ENCODE assay signal across 11 cellular contexts in the genomic region with DNA sequence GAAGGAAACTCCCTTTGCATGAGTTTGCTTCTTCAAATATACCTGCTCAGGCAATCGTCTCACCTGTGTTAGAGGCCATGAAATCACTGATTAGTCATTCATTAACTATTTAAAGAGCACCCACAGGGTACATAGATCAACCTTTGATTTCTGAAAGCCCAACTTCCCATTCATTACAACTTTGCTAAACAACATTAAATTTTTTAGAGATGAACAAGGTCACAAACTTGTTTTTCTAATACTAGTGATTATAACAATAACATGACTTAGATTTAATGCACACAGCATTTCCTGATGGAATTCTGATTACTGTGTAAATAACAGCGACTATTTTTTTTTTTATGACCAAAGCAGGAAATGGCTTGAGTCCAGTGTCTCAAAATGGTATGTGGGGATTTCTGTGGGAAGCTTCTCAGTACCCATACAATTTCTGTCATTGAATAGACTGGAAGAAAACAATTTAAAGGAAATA. TPM values are rescaled to one million over a fixed set of nuclear protein-coding genes. Genes with fewer than 3 reads are reported as not detected.
A peak's percentile ranks its signal among the peaks of the same experiment; 100 is the strongest.
DNase-seq lines count a peak whose midpoint lies in the region; ATAC-seq, FAIRE-seq and TF ChIP-seq lines count a peak whose summit lies in the region.
"Had no signal": no experiment of that assay in that cellular context is flagged by ENCODE, and none has a peak within 500 bp of the region (broad histone marks: within the 10 kb centered on the region; RNA-seq: fewer than 3 reads in every experiment).

No MANE protein-coding gene starts in this region.

- TF ChIP-seq CTCF in heart left ventricle (IDR thresholded peaks at IDR 0.05) (no peak), right atrium auricular region (IDR thresholded peaks at IDR 0.05) (no peak), breast epithelium (IDR thresholded peaks at IDR 0.05) (no peak), HepG2 (CRISPR knock-in tag; IDR thresholded peaks at IDR 0.05) (no peak)

- in situ Hi-C loops in HepG2 (cut with HindIII; ENCODE audit: extremely low pct_ligation_motif_present, low pct_unique_long_range_greater_than_20kb): no loop called here

- no peaks in the 10 kb centered on the region for H4K20me1 ChIP-seq in HepG2 (ENCODE audit: insufficient read depth, low read length)

- CTCF ChIA-PET in HepG2 (lab: Yijun Ruan, JAX; ENCODE audit: low intra/inter-chr PET ratio, low total read pairs): no interaction called here

- ATAC-seq in heart left ventricle: peak in 1 of 4 donors; percentile 35
- ATAC-seq in HepG2: peak; percentile 60
- no peak for ATAC-seq in HG03175 (IDR thresholded peaks at IDR 0.05; ENCODE audit: unreplicated experiment)

- no peaks in the 10 kb centered on the region for H3K79me2 ChIP-seq in HepG2 (ENCODE audit: insufficient read depth, low read length)

- H3K4me2 ChIP-seq in HepG2 (ENCODE audit: low read depth, low read length): peak overlapping the region; percentile 67

- 38 to 51% (median 42%) methylated on average over 2 of the region's 2 CpGs for WGBS in heart left ventricle, 4 donors
- 0% methylated on average over 2 of the region's 2 CpGs for WGBS in HepG2 (ENCODE audit: low lambda C conversion rate)
- 29% methylated on average over 2 of the region's 2 CpGs for WGBS in urinary bladder

- intact Hi-C loops in heart left ventricle (cut with DNase I): loop anchor here in 3 of 10 donors (10.0 kb wide), 4 partner anchors 146 to 636 kb away; partner anchors contain the start of genes DDHD1 (in 1 of the 3), FERMT2 (in 1 of the 3), GPR137C (in 1 of the 3) and NID2 (in 1 of the 3)
- intact Hi-C loops in breast epithelium (cut with DNase I; ENCODE audit: low total_unique reads): loop anchor here (10.0 kb wide), 1 partner anchor 146 kb away; the partner anchor contains the start of genes GPR137C and TXNDC16
- intact Hi-C loops in HepG2 (cut with micrococcal nuclease; ENCODE audit: unreplicated experiment): no loop called here

- DNase-seq in heart left ventricle (no peak), right atrium auricular region (ENCODE audit: low spot score) (no peak), breast epithelium (ENCODE audit: low spot score in 2 of 2) (no peak), HepG2 (ENCODE audit: low spot score) (peak; percentile 68), HTR-8/SVneo (ENCODE audit: insufficient read length, low spot score) (no peak), activated gamma-delta T cell treated with Interleukin-2 at 50 U/mL for 16 hours (no peak)
- DNase-seq: GDM1, NCI-H1930 had no signal

- no peak overlapping the region; the same call in 1 of the 2 replicates for H3K9ac ChIP-seq in HepG2 (ENCODE audit: insufficient read depth, low read depth, low read length)

- TF ChIP-seq POLR2A in heart left ventricle (IDR thresholded peaks at IDR 0.05) (no peak), breast epithelium (IDR thresholded peaks at IDR 0.05) (no peak), HepG2 (IDR thresholded peaks at IDR 0.05; ENCODE audit: insufficient read depth in 1 of 2, low read depth in 2 of 2, low read length in 2 of 2) (no peak)

- peak; percentile 76 for FAIRE-seq in HepG2 (lab: Jason Lieb, UNC)
- no peak for FAIRE-seq in HTR-8/SVneo (lab: Jason Lieb, UNC)

- H3K36me3 ChIP-seq in heart left ventricle: no peaks in the 10 kb centered on the region
- H3K36me3 ChIP-seq in right atrium auricular region: no peaks in the 10 kb centered on the region
- H3K36me3 ChIP-seq in breast epithelium: no peaks in the 10 kb centered on the region
- H3K36me3 ChIP-seq in HepG2 (replicated peaks in 1 of 2; ENCODE audit: control insufficient read depth in 1 of 2, insufficient read depth in 2 of 2, low read length in 2 of 2): no peaks in the 10 kb centered on the region
- no peaks in the 10 kb centered on the region for H3K36me3 ChIP-seq in urinary bladder (ENCODE audit: insufficient read depth)
- H3K36me3 ChIP-seq: cardiac muscle cell had no signal

- H3K27me3 ChIP-seq in heart left ventricle (no peaks in the 10 kb centered on the region), right atrium auricular region (no peaks in the 10 kb centered on the region), breast epithelium (no peaks in the 10 kb centered on the region), HepG2 (ENCODE audit: control insufficient read depth in 1 of 2, insufficient read depth in 2 of 2, low read length in 2 of 2) (no peaks in the 10 kb centered on the region)
- H3K27me3 ChIP-seq: cardiac muscle cell had no signal

- H3K9me3 ChIP-seq in heart left ventricle: no peaks in the 10 kb centered on the region
- H3K9me3 ChIP-seq in right atrium auricular region: no peaks in the 10 kb centered on the region
- no peaks in the 10 kb centered on the region for H3K9me3 ChIP-seq in breast epithelium
- H3K9me3 ChIP-seq in HepG2 (ENCODE audit: low read length): no peaks in the 10 kb centered on the region

- POLR2A ChIA-PET in HepG2 (lab: Yijun Ruan, JAX): no interaction called here

- H2AFZ ChIP-seq in HepG2 (ENCODE audit: low read length): no peak overlapping the region

- H3K27ac ChIP-seq in heart left ventricle (peak overlapping the region in 8 of 12 donors; percentile 4 to 62 (median 41)), right atrium auricular region (peak overlapping the region in 1 of 2 donors; percentile 1), breast epithelium (peak overlapping the region; percentile 64 to 78), HepG2 (ENCODE audit: extremely low read length, insufficient read depth, low read length) (peak overlapping the region; percentile 67), urinary bladder (ENCODE audit: low read depth) (peak overlapping the region; percentile 10)
- H3K27ac ChIP-seq: cardiac muscle cell had no signal

- peaks cover 0 to 41% (median 1%) of the 10 kb centered on the region in 12 donors for H3K4me1 ChIP-seq in heart left ventricle
- peaks cover 0 to 7% of the 10 kb centered on the region in 2 donors for H3K4me1 ChIP-seq in right atrium auricular region
- H3K4me1 ChIP-seq in breast epithelium: no peaks in the 10 kb centered on the region
- H3K4me1 ChIP-seq in HepG2 (ENCODE audit: insufficient read depth, low read length): peaks cover 59% of the 10 kb centered on the region
- H3K4me1 ChIP-seq in urinary bladder (ENCODE audit: insufficient read depth): no peaks in the 10 kb centered on the region

- TF ChIP-seq EP300 in HepG2 (IDR thresholded peaks at IDR 0.05; ENCODE audit: low read depth in 2 of 2, low read length in 2 of 2): peak in 1 of 2 experiments; percentile 36; a peak in 1 of 4 replicates
- TF ChIP-seq EP300 in HepG2 (CRISPR knock-in tag; IDR thresholded peaks at IDR 0.05; ENCODE audit: borderline replicate concordance): no peak

- TF ChIP-seq RAD21 in HepG2 (CRISPR knock-in tag; IDR thresholded peaks at IDR 0.05): no peak

- H3K4me3 ChIP-seq in heart left ventricle (no peak overlapping the region), right atrium auricular region (no peak overlapping the region), breast epithelium (no peak overlapping the region), HepG2 (replicated peaks in 1 of 3; ENCODE audit: insufficient read depth in 1 of 3, low read depth in 2 of 3, low read length in 3 of 3) (peak overlapping the region in 2 of 3 experiments; percentile 8 to 20; a peak in 2 of 6 replicates), urinary bladder (ENCODE audit: low read depth, low read length) (no peak overlapping the region)
- H3K4me3 ChIP-seq: cardiac muscle cell had no signal

- BruUV-seq in HepG2 (replicated peaks; lab: Mats Ljungman, UMichigan): no TSS peak

RNA-seq across cellular contexts. Expression of gene ERO1A, which starts 5.4 kb away (rescaled TPM):
- total RNA-seq in heart left ventricle (10 to 100 TPM; 13.9 to 36.7 (median 16.3) TPM), right atrium auricular region (10 to 100 TPM; 11.3 to 12.2 TPM), breast epithelium (10 to 100 TPM; 28.6 to 43.6 (median 37.0) TPM), HepG2 (2016; rRNA removed; fragmentation: Illumina TruSeq; extraction: Trizol) (39.5 and 60.3 TPM in 2 replicates), urinary bladder (87.4 TPM)
- polyA plus RNA-seq in heart left ventricle (10 to 100 TPM in 1 of 2 donors, 1 to 10 TPM in 1; 6.4 to 17.9 TPM), HepG2 (2011; rRNA removed) (110 and 137 TPM in 2 replicates), urinary bladder (15.4 TPM)
- total RNA-seq in HepG2 (2016; cell fraction: cytosol; rRNA removed; fragmentation: Illumina TruSeq; extraction: Trizol; ENCODE audit: low read depth): 11.0 and 16.4 TPM in 2 replicates
- 39.4 and 62.3 TPM in 2 replicates for total RNA-seq in HepG2 (2016; cell fraction: insoluble cytoplasmic fraction; rRNA removed; fragmentation: Illumina TruSeq; extraction: Trizol)
- 36.2 and 41.2 TPM in 2 replicates for total RNA-seq in HepG2 (2016; cell fraction: membrane; rRNA removed; fragmentation: Illumina TruSeq; extraction: Trizol)
- 68.5 and 75.0 TPM in 2 replicates for total RNA-seq in HepG2 (2016; cell fraction: nucleus; rRNA removed; fragmentation: Illumina TruSeq; extraction: Trizol)
- polyA plus RNA-seq in HepG2 (2011; cell fraction: cytosol; rRNA removed): 61.7 and 85.2 TPM in 2 replicates
- polyA plus RNA-seq in HepG2 (2011; cell fraction: nucleus; rRNA removed): 36.3 and 40.5 TPM in 2 replicates
- polyA plus RNA-seq in HepG2 (2012): 77.7 and 120 TPM in 2 replicates
- polyA plus RNA-seq in HepG2 (2016; cell fraction: cytosol; fragmentation: Illumina TruSeq; extraction: Trizol; ENCODE audit: low read depth): 10.9 and 16.5 TPM in 2 replicates
- polyA plus RNA-seq in HepG2 (2016; cell fraction: insoluble cytoplasmic fraction; fragmentation: Illumina TruSeq; extraction: Trizol; ENCODE audit: low read depth): 34.8 and 35.0 TPM in 2 replicates
- polyA plus RNA-seq in HepG2 (2016; cell fraction: membrane; fragmentation: Illumina TruSeq; extraction: Trizol; ENCODE audit: low read depth): 19.1 and 21.8 TPM in 2 replicates
- 70.3 and 77.8 TPM in 2 replicates for polyA plus RNA-seq in HepG2 (2016; cell fraction: nucleus; fragmentation: Illumina TruSeq; extraction: Trizol; ENCODE audit: insufficient read depth, low read depth)
- 16.0 and 42.3 TPM in 2 replicates for polyA minus RNA-seq in HepG2 (2011; rRNA and poly(A)+ RNA removed; ENCODE audit: low replicate concordance)
- polyA minus RNA-seq in HepG2 (2011; cell fraction: cytosol; rRNA and poly(A)+ RNA removed): 97.0 and 156 TPM in 2 replicates
- 90.4 and 99.5 TPM in 2 replicates for polyA minus RNA-seq in HepG2 (2011; cell fraction: nucleus; rRNA and poly(A)+ RNA removed)

RNA-seq across cellular contexts. Expression of gene PSMC6, which starts 6.3 kb away (rescaled TPM):
- 10 to 100 TPM; 74.3 to 90.7 (median 81.4) TPM for total RNA-seq in heart left ventricle
- 100 to 1,000 TPM in 1 of 2 donors, 10 to 100 TPM in 1; 84.4 to 141 TPM for polyA plus RNA-seq in heart left ventricle
- total RNA-seq in right atrium auricular region: 10 to 100 TPM; 60.1 to 77.4 TPM
- 100 to 1,000 TPM in 1 of 3 donors, 10 to 100 TPM in 2; 78.3 to 106 (median 89.9) TPM for total RNA-seq in breast epithelium
- 210 and 318 TPM in 2 replicates for total RNA-seq in HepG2 (2016; rRNA removed; fragmentation: Illumina TruSeq; extraction: Trizol)
- total RNA-seq in HepG2 (2016; cell fraction: cytosol; rRNA removed; fragmentation: Illumina TruSeq; extraction: Trizol; ENCODE audit: low read depth): 30.8 and 32.7 TPM in 2 replicates
- 209 and 319 TPM in 2 replicates for total RNA-seq in HepG2 (2016; cell fraction: insoluble cytoplasmic fraction; rRNA removed; fragmentation: Illumina TruSeq; extraction: Trizol)
- 43.6 and 56.6 TPM in 2 replicates for total RNA-seq in HepG2 (2016; cell fraction: membrane; rRNA removed; fragmentation: Illumina TruSeq; extraction: Trizol)
- 147 and 149 TPM in 2 replicates for total RNA-seq in HepG2 (2016; cell fraction: nucleus; rRNA removed; fragmentation: Illumina TruSeq; extraction: Trizol)
- polyA plus RNA-seq in HepG2 (2011; rRNA removed): 67.6 and 90.0 TPM in 2 replicates
- 24.7 and 40.4 TPM in 2 replicates for polyA plus RNA-seq in HepG2 (2011; cell fraction: cytosol; rRNA removed)
- 53.1 and 74.3 TPM in 2 replicates for polyA plus RNA-seq in HepG2 (2011; cell fraction: nucleus; rRNA removed)
- 74.5 and 94.0 TPM in 2 replicates for polyA plus RNA-seq in HepG2 (2012)
- polyA plus RNA-seq in HepG2 (2016; cell fraction: cytosol; fragmentation: Illumina TruSeq; extraction: Trizol; ENCODE audit: low read depth): 13.4 and 15.5 TPM in 2 replicates
- 268 and 281 TPM in 2 replicates for polyA plus RNA-seq in HepG2 (2016; cell fraction: insoluble cytoplasmic fraction; fragmentation: Illumina TruSeq; extraction: Trizol; ENCODE audit: low read depth)
- polyA plus RNA-seq in HepG2 (2016; cell fraction: membrane; fragmentation: Illumina TruSeq; extraction: Trizol; ENCODE audit: low read depth): 23.4 and 27.8 TPM in 2 replicates
- 186 and 191 TPM in 2 replicates for polyA plus RNA-seq in HepG2 (2016; cell fraction: nucleus; fragmentation: Illumina TruSeq; extraction: Trizol; ENCODE audit: insufficient read depth, low read depth)
- polyA minus RNA-seq in HepG2 (2011; rRNA and poly(A)+ RNA removed; ENCODE audit: low replicate concordance): 23.9 and 42.3 TPM in 2 replicates
- 40.4 and 47.9 TPM in 2 replicates for polyA minus RNA-seq in HepG2 (2011; cell fraction: cytosol; rRNA and poly(A)+ RNA removed)
- polyA minus RNA-seq in HepG2 (2011; cell fraction: nucleus; rRNA and poly(A)+ RNA removed): 156 and 191 TPM in 2 replicates
- 163 TPM for total RNA-seq in urinary bladder
- 69.6 TPM for polyA plus RNA-seq in urinary bladder

RNA-seq across cellular contexts. Expression of gene STYX, which starts 29.2 kb away (rescaled TPM):
- total RNA-seq in heart left ventricle (10 to 100 TPM; 10.6 to 16.5 (median 12.9) TPM), right atrium auricular region (10 to 100 TPM in 1 of 2 donors, 1 to 10 TPM in 1; 8.7 to 16.0 TPM), breast epithelium (10 to 100 TPM; 15.1 to 17.7 (median 16.0) TPM), HepG2 (2016; rRNA removed; fragmentation: Illumina TruSeq; extraction: Trizol) (10.9 and 15.6 TPM in 2 replicates), urinary bladder (32.3 TPM)
- polyA plus RNA-seq in heart left ventricle (1 to 10 TPM; 3.5 to 9.7 TPM), HepG2 (2011; rRNA removed) (5.7 and 6.6 TPM in 2 replicates), urinary bladder (9.1 TPM)
- total RNA-seq in HepG2 (2016; cell fraction: cytosol; rRNA removed; fragmentation: Illumina TruSeq; extraction: Trizol; ENCODE audit: low read depth): 4.5 and 5.0 TPM in 2 replicates
- total RNA-seq in HepG2 (2016; cell fraction: insoluble cytoplasmic fraction; rRNA removed; fragmentation: Illumina TruSeq; extraction: Trizol): 11.0 and 15.6 TPM in 2 replicates
- total RNA-seq in HepG2 (2016; cell fraction: membrane; rRNA removed; fragmentation: Illumina TruSeq; extraction: Trizol): 14.1 and 14.7 TPM in 2 replicates
- 10.3 and 11.2 TPM in 2 replicates for total RNA-seq in HepG2 (2016; cell fraction: nucleus; rRNA removed; fragmentation: Illumina TruSeq; extraction: Trizol)
- 2.7 and 3.9 TPM in 2 replicates for polyA plus RNA-seq in HepG2 (2011; cell fraction: cytosol; rRNA removed)
- polyA plus RNA-seq in HepG2 (2011; cell fraction: nucleus; rRNA removed): 2.7 and 3.5 TPM in 2 replicates
- polyA plus RNA-seq in HepG2 (2012): 4.4 and 8.3 TPM in 2 replicates
- polyA plus RNA-seq in HepG2 (2016; cell fraction: cytosol; fragmentation: Illumina TruSeq; extraction: Trizol; ENCODE audit: low read depth): 5.1 and 6.7 TPM in 2 replicates
- polyA plus RNA-seq in HepG2 (2016; cell fraction: insoluble cytoplasmic fraction; fragmentation: Illumina TruSeq; extraction: Trizol; ENCODE audit: low read depth): 20.7 and 22.1 TPM in 2 replicates
- 11.1 and 11.8 TPM in 2 replicates for polyA plus RNA-seq in HepG2 (2016; cell fraction: membrane; fragmentation: Illumina TruSeq; extraction: Trizol; ENCODE audit: low read depth)
- 17.8 and 19.4 TPM in 2 replicates for polyA plus RNA-seq in HepG2 (2016; cell fraction: nucleus; fragmentation: Illumina TruSeq; extraction: Trizol; ENCODE audit: insufficient read depth, low read depth)
- 4.5 and 4.8 TPM in 2 replicates for polyA minus RNA-seq in HepG2 (2011; rRNA and poly(A)+ RNA removed; ENCODE audit: low replicate concordance)
- polyA minus RNA-seq in HepG2 (2011; cell fraction: cytosol; rRNA and poly(A)+ RNA removed): 5.7 and 5.8 TPM in 2 replicates
- polyA minus RNA-seq in HepG2 (2011; cell fraction: nucleus; rRNA and poly(A)+ RNA removed): 8.9 and 11.7 TPM in 2 replicates

Comparison
In these comparisons a context has a peak if more than half of its experiments do, and no peak if none do; other contexts are left out.
1. H3K4me3 ChIP-seq: peak in HepG2 (2 of 3); none in heart left ventricle (0 of 12), right atrium auricular region (0 of 2), breast epithelium (0 of 3) and urinary bladder (single experiment).